ENCODE assay signal across 17 cellular contexts in the genomic region with DNA sequence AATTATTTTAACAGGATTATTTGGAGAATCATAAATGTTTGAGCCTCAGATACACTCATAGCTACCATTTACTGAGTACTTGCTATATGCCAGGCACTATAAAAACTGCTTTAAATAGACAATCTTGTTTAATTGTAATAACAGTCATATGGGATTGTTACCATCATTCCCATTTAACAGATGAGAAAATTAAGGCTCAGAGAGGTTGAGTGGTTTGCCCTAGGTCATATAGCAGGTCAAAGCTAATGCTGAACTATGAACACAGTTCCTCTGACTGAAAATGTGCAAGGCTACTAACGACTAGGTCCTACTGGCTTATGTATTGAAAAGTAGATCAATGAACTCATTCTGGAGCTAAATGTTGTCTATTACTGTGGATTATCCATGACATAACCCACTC.
DNase-seq lines count a peak whose midpoint lies in the region; ATAC-seq and TF ChIP-seq lines count a peak whose summit lies in the region.
"Had no signal": no experiment of that assay in that cellular context is flagged by ENCODE, and none has a peak within 500 bp of the region (broad histone marks: within the 10 kb centered on the region; RNA-seq: fewer than 3 reads in every experiment).

No MANE protein-coding gene starts in this region.

- CTCF ChIA-PET in PC-3 (lab: Charles Lee), result interaction anchor here (0.6 to 1.1 kb wide), 2 partner anchors 15 to 45 kb away, joined by 3 to 4 read pairs; no protein-coding TSS in a partner anchor

- no peak for TF ChIP-seq POLR2A in esophagus squamous epithelium (IDR thresholded peaks at IDR 0.05)
- TF ChIP-seq POLR2A in sigmoid colon (IDR thresholded peaks at IDR 0.05), result no peak

- no peak overlapping the region for H3K4me3 ChIP-seq in GM23338
- H3K4me3 ChIP-seq in PC-3 (ENCODE audit: low read length), result peak overlapping the region; percentile 16; the same call in 1 of the 2 replicates
- no peak overlapping the region for H3K4me3 ChIP-seq in esophagus squamous epithelium
- no peak overlapping the region for H3K4me3 ChIP-seq in sigmoid colon
- H3K4me3 ChIP-seq: breast epithelium, spleen had no signal

- H3K27me3 ChIP-seq in GM23338 (ENCODE audit: insufficient read depth) (no peaks in the 10 kb centered on the region), PC-3 (ENCODE audit: low read length) (no peaks in the 10 kb centered on the region), esophagus squamous epithelium (no peaks in the 10 kb centered on the region), sigmoid colon (no peaks in the 10 kb centered on the region)
- H3K27me3 ChIP-seq: breast epithelium, spleen had no signal

- no TSS peak for BruUV-seq in PC-3 (replicated peaks; lab: Mats Ljungman, UMichigan)

- H3K4me2 ChIP-seq in GM23338 (peak overlapping the region; percentile 69), PC-3 (ENCODE audit: low read length) (peak overlapping the region; percentile 81)

- WGBS in esophagus squamous epithelium, 2 donors, result 19 to 45% methylated on average over 1 of the region's 1 CpG
- WGBS in sigmoid colon, 2 donors, result 65 to 68% methylated on average over 1 of the region's 1 CpG

- H3K79me2 ChIP-seq in GM23338 (replicated peaks; ENCODE audit: insufficient read depth) (no peaks in the 10 kb centered on the region), PC-3 (ENCODE audit: low read length) (no peaks in the 10 kb centered on the region)

- DNase-seq in GM23338 (ENCODE audit: low spot score) (no peak), PC-3 (no peak), esophagus squamous epithelium (lab: John Stamatoyannopoulos, UW) (no peak), sigmoid colon (no peak), T-helper 1 cell (no peak), 8988T (no peak), HCEC 1CT (no peak)
- DNase-seq: activated CD4-positive, alpha-beta T cell treated with anti-CD3 and anti-CD28 coated beads for 36 hours; activated CD8-positive, alpha-beta memory T cell treated with anti-CD3 and anti-CD28 coated beads, Interleukin-2, amount 50 U/mL, for 48 hours; activated naive CD4-positive, alpha-beta T cell treated with anti-CD3 and anti-CD28 coated beads, Interleukin-2, amount 10 ng/mL, durations not matched to agents 7 days and 5 days; CD4-positive, alpha-beta T cell; spleen; stimulated activated naive CD4-positive, alpha-beta T cell treated with Interleukin-2 at 50 U/mL for 16 hours had no signal

- H3K27ac ChIP-seq in GM23338 (ENCODE audit: low read depth) (0 out of 2 replicates have a peak overlapping the region, but pooled peaks have one; percentile 91), PC-3 (ENCODE audit: low read length) (peak overlapping the region; percentile 71), esophagus squamous epithelium (peak overlapping the region; percentile 69 to 86 (median 80)), sigmoid colon (peak overlapping the region; percentile 67 to 90 (median 88))

- no peaks in the 10 kb centered on the region for H3K36me3 Mint-ChIP-seq in GM23338 (ENCODE audit: low read depth)
- H3K36me3 Mint-ChIP-seq: activated naive CD4-positive, alpha-beta T cell treated with anti-CD3 and anti-CD28 coated beads, Interleukin-2, amount 10 ng/mL, durations not matched to agents 7 days and 5 days had no signal

- H3K9me2 ChIP-seq in GM23338 (ENCODE audit: insufficient read depth) (no peaks in the 10 kb centered on the region), PC-3 (replicated peaks; ENCODE audit: low read length) (no peaks in the 10 kb centered on the region)

- POLR2A ChIA-PET in PC-3 (lab: Charles Lee; ENCODE audit: unreplicated experiment), result no interaction called here

- H2AFZ ChIP-seq in GM23338 (no peak overlapping the region), PC-3 (ENCODE audit: low read length) (no peak overlapping the region)

- no peak for TF ChIP-seq CTCF in GM23338 (conservative IDR thresholded peaks at IDR 0.05; ENCODE audit: low read depth in 2 of 2)
- no peak for TF ChIP-seq CTCF in PC-3 (conservative IDR thresholded peaks at IDR 0.05; ENCODE audit: low read depth, low read length)
- no peak for TF ChIP-seq CTCF in esophagus squamous epithelium (IDR thresholded peaks at IDR 0.05)
- TF ChIP-seq CTCF in sigmoid colon (IDR thresholded peaks at IDR 0.05), result no peak

- H3K4me3 Mint-ChIP-seq in GM23338, result 0 out of 3 replicates have a peak overlapping the region, but pooled peaks have one; percentile 42
- H3K4me3 Mint-ChIP-seq: activated CD4-positive, alpha-beta T cell treated with anti-CD3 and anti-CD28 coated beads for 36 hours; activated naive CD4-positive, alpha-beta T cell treated with anti-CD3 and anti-CD28 coated beads, Interleukin-2, amount 10 ng/mL, durations not matched to agents 7 days and 5 days; CD4-positive, alpha-beta T cell; T-helper 1 cell treated with Interleukin-12 subunit alpha and Interleukin-12 subunit beta and Interleukin-4 antibody, amounts not matched to agents 30 μg/mL and 1 μg/mL, for 36 hours had no signal

- ATAC-seq in GM23338 (no peak), PC-3 (no peak), HG03139 (IDR thresholded peaks at IDR 0.05; ENCODE audit: unreplicated experiment) (no peak)
- ATAC-seq: activated CD4-positive, alpha-beta T cell treated with anti-CD3 and anti-CD28 coated beads for 36 hours had no signal

- no peaks in the 10 kb centered on the region for H4K20me1 ChIP-seq in GM23338 (replicated peaks; ENCODE audit: insufficient read depth)
- no peaks in the 10 kb centered on the region for H4K20me1 ChIP-seq in PC-3 (ENCODE audit: low read length)

- H3K9me3 Mint-ChIP-seq in GM23338, result no peaks in the 10 kb centered on the region
- H3K9me3 Mint-ChIP-seq: activated naive CD4-positive, alpha-beta T cell treated with anti-CD3 and anti-CD28 coated beads, Interleukin-2, amount 10 ng/mL, durations not matched to agents 7 days and 5 days; CD4-positive, alpha-beta T cell; H9; T-helper 1 cell treated with Interleukin-12 subunit alpha and Interleukin-12 subunit beta and Interleukin-4 antibody, amounts not matched to agents 30 μg/mL and 1 μg/mL, for 36 hours had no signal

- H3K36me3 ChIP-seq in GM23338 (ENCODE audit: insufficient read depth), result no peaks in the 10 kb centered on the region
- no peaks in the 10 kb centered on the region for H3K36me3 ChIP-seq in PC-3 (ENCODE audit: low read depth, low read length)
- H3K36me3 ChIP-seq in esophagus squamous epithelium, result no peaks in the 10 kb centered on the region
- peaks cover 0 to 7% (median 0%) of the 10 kb centered on the region in 4 donors for H3K36me3 ChIP-seq in sigmoid colon
- H3K36me3 ChIP-seq: breast epithelium, spleen had no signal

- no peak for TF ChIP-seq EP300 in sigmoid colon (IDR thresholded peaks at IDR 0.05)

- H3K27me3 Mint-ChIP-seq in GM23338 (ENCODE audit: insufficient read depth, low read depth, poor library complexity), result peaks cover 4% of the 10 kb centered on the region

- H3K4me1 ChIP-seq in GM23338 (ENCODE audit: insufficient read depth) (peaks cover 27% of the 10 kb centered on the region), PC-3 (ENCODE audit: insufficient read depth, low read length) (peaks cover 42% of the 10 kb centered on the region), esophagus squamous epithelium (peaks cover 24 to 62% (median 40%) of the 10 kb centered on the region in 3 donors), sigmoid colon (peaks cover 3 to 100% (median 88%) of the 10 kb centered on the region in 4 donors)
- H3K4me1 ChIP-seq: spleen had no signal

- H3K9me3 ChIP-seq in PC-3 (ENCODE audit: low read length), result no peaks in the 10 kb centered on the region
- no peaks in the 10 kb centered on the region for H3K9me3 ChIP-seq in esophagus squamous epithelium
- H3K9me3 ChIP-seq in sigmoid colon, result no peaks in the 10 kb centered on the region
- H3K9me3 ChIP-seq: breast epithelium, spleen had no signal

- H3F3A ChIP-seq in GM23338 (replicated peaks; ENCODE audit: low read depth), result 0 out of 2 replicates have a peak, but pooled peaks cover 3% of the 10 kb centered on the region
- peaks cover 5% of the 10 kb centered on the region for H3F3A ChIP-seq in PC-3 (ENCODE audit: low read length, unreplicated experiment)

- H3K4me1 Mint-ChIP-seq in GM23338, result peaks cover 39% of the 10 kb centered on the region
- H3K4me1 Mint-ChIP-seq: activated CD4-positive, alpha-beta T cell treated with anti-CD3 and anti-CD28 coated beads for 36 hours; activated naive CD4-positive, alpha-beta T cell treated with anti-CD3 and anti-CD28 coated beads, Interleukin-2, amount 10 ng/mL, durations not matched to agents 7 days and 5 days had no signal

- peak overlapping the region; percentile 23; the same call in 1 of the 2 replicates for H3K9ac ChIP-seq in PC-3 (ENCODE audit: low read length)

- intact Hi-C loops in PC-3 (cut with micrococcal nuclease), result loop anchor here (1.0 to 10.0 kb wide), 4 partner anchors 15 to 198 kb away; a partner anchor contains a TSS
- intact Hi-C loops in esophagus squamous epithelium (cut with DNase I), result no loop called here
- intact Hi-C loops in sigmoid colon (cut with DNase I), result no loop called here

- peak overlapping the region; percentile 83 for H3K27ac Mint-ChIP-seq in GM23338
- H3K27ac Mint-ChIP-seq: activated CD4-positive, alpha-beta T cell treated with anti-CD3 and anti-CD28 coated beads for 36 hours; activated naive CD4-positive, alpha-beta T cell treated with anti-CD3 and anti-CD28 coated beads, Interleukin-2, amount 10 ng/mL, durations not matched to agents 7 days and 5 days; CD4-positive, alpha-beta T cell; T-helper 1 cell treated with Interleukin-12 subunit alpha and Interleukin-12 subunit beta and Interleukin-4 antibody, amounts not matched to agents 30 μg/mL and 1 μg/mL, for 36 hours had no signal

TF ChIP-seq in GM23338, 12 proteins besides CTCF, POLR2A, EP300 and RAD21:
- TF ChIP-seq ZNF114 (CRISPR knock-in tag; IDR thresholded peaks at IDR 0.05) (no peak), NANOG (IDR thresholded peaks at IDR 0.05; ENCODE audit: borderline replicate concordance) (no peak), ZNF331 (CRISPR knock-in tag; IDR thresholded peaks at IDR 0.05; ENCODE audit: low read depth) (no peak), EZH2phosphoT487 (IDR thresholded peaks at IDR 0.05; ENCODE audit: unreplicated experiment) (no peak), STAT1 (IDR thresholded peaks at IDR 0.05; ENCODE audit: unreplicated experiment) (no peak)
